ENCODE assay signal across 8 cellular contexts in genomic region chr1:228405979-228406265, GRCh38. TPM values are rescaled to one million over a fixed set of nuclear protein-coding genes. Genes with fewer than 3 reads are reported as not detected.
DNase-seq lines count a peak whose midpoint lies in the region; ATAC-seq and TF ChIP-seq lines count a peak whose summit lies in the region.

No MANE protein-coding gene starts in this region.

- peak overlapping the region; percentile 89 for H3K23ac ChIP-seq in mesendoderm (ENCODE audit: low read length)

- H3K79me2 ChIP-seq in mesendoderm (ENCODE audit: control insufficient read depth, insufficient read depth, low read length), result peaks cover 40% of the 10 kb centered on the region

- peak overlapping the region; percentile 95 for H3K4me3 Mint-ChIP-seq in MCF 10A (ENCODE audit: unreplicated experiment)

- no peaks in the 10 kb centered on the region for H3K9me3 ChIP-seq in A673 (ENCODE audit: low read depth, low read length, poor library complexity, severe bottlenecking)

- peaks cover 31% of the 10 kb centered on the region for H3K79me1 ChIP-seq in mesendoderm (ENCODE audit: low read length)

- H3K27me3 Mint-ChIP-seq in MCF 10A (ENCODE audit: insufficient read depth, unreplicated experiment), result no peaks in the 10 kb centered on the region

- ATAC-seq in GM19395 (IDR thresholded peaks at IDR 0.05; ENCODE audit: unreplicated experiment) (peak; percentile 25), HG03558 (IDR thresholded peaks at IDR 0.05; ENCODE audit: extremely low read depth, unreplicated experiment) (peak; percentile 5), GM18870 (IDR thresholded peaks at IDR 0.05; ENCODE audit: unreplicated experiment) (no peak)

- POLR2A ChIA-PET in A673 (lab: Charles Lee; ENCODE audit: low non-redundant PET), result no interaction called here
- POLR2A ChIA-PET in MCF 10A (lab: Yijun Ruan, JAX), result interaction anchor here (0.8 to 5.3 kb wide), 25 partner anchors 9 to 1102 kb away, joined by 3 to 117 read pairs (median 7); partner anchors contain the start of genes GUK1, IBA57, JMJD4 and NUP133

- H2BK15ac ChIP-seq in mesendoderm (replicated peaks; ENCODE audit: low read depth), result no peak overlapping the region

- peak overlapping the region; percentile 56 for H3K4ac ChIP-seq in mesendoderm (ENCODE audit: low read depth, low read length)

- H3K27me3 ChIP-seq in A673 (replicated peaks; ENCODE audit: insufficient read depth, low read depth, low read length, poor library complexity) (no peaks in the 10 kb centered on the region), mesendoderm (ENCODE audit: insufficient read depth, low read length, poor library complexity) (no peaks in the 10 kb centered on the region)

- BruUV-seq in A673 (replicated peaks; lab: Mats Ljungman, UMichigan), result no TSS peak
- BruUV-seq in MCF 10A (replicated peaks; lab: Mats Ljungman, UMichigan), result no TSS peak

- H3K36me3 ChIP-seq in A673 (ENCODE audit: insufficient read depth, low read length, poor library complexity, severe bottlenecking) (peaks cover 19% of the 10 kb centered on the region), mesendoderm (ENCODE audit: control insufficient read depth, insufficient read depth, low read length) (peaks cover 3% of the 10 kb centered on the region)

- TF ChIP-seq CTCF in A673 (conservative IDR thresholded peaks at IDR 0.05; ENCODE audit: low read depth, low read length) (no peak), MCF 10A (IDR thresholded peaks at IDR 0.05; ENCODE audit: unreplicated experiment) (no peak)

- H4K8ac ChIP-seq in mesendoderm (ENCODE audit: low read depth, low read length), result no peak overlapping the region

- peaks cover 55% of the 10 kb centered on the region for H3K4me1 Mint-ChIP-seq in MCF 10A (ENCODE audit: insufficient read depth, unreplicated experiment)

- CTCF ChIA-PET in A673 (lab: Charles Lee) (interaction anchor here (0.7 kb wide), 1 partner anchor 63 kb away, joined by 3 read pairs; no protein-coding TSS in a partner anchor), MCF 10A (lab: Yijun Ruan, JAX) (interaction anchor here (0.7 to 3.2 kb wide), 8 partner anchors 8 to 192 kb away, joined by 3 to 30 read pairs (median 6); a partner anchor contains a TSS)

- peak overlapping the region; percentile 93 for H3K27ac ChIP-seq in A673 (ENCODE audit: low read depth, low read length, poor library complexity, severe bottlenecking)
- H3K27ac ChIP-seq in mesendoderm (ENCODE audit: low read depth, low read length), result peak overlapping the region; percentile 83

- H2BK5ac ChIP-seq in mesendoderm (ENCODE audit: low read length), result peak overlapping the region; percentile 30

- H3K9ac ChIP-seq in mesendoderm (ENCODE audit: low read length), result peak overlapping the region; percentile 98

- peak overlapping the region; percentile 44 for H3K4me2 ChIP-seq in mesendoderm (ENCODE audit: low read length)

- no peak overlapping the region for H2AK5ac ChIP-seq in mesendoderm (ENCODE audit: low read length)

- H3K4me3 ChIP-seq in A673 (ENCODE audit: low read depth, low read length, poor library complexity, severe bottlenecking), result peak overlapping the region; percentile 100
- H3K4me3 ChIP-seq in mesendoderm (ENCODE audit: low read length), result peak overlapping the region; percentile 97

- peaks cover 9% of the 10 kb centered on the region for H3K4me1 ChIP-seq in A673 (ENCODE audit: insufficient read depth, low read length, poor library complexity, severe bottlenecking)
- peaks cover 9% of the 10 kb centered on the region for H3K4me1 ChIP-seq in mesendoderm (ENCODE audit: control insufficient read depth, low read depth, low read length)

- no peak for DNase-seq in A673 (ENCODE audit: low spot score)
- DNase-seq in MCF 10A (ENCODE audit: unreplicated experiment), result peak; percentile 40
- no peak for DNase-seq in mesendoderm
- no peak for DNase-seq in NOMO-1 treated with dmso at 0.1 percent for 144 hours (lab: John Stamatoyannopoulos, UW; ENCODE audit: unreplicated experiment)
- no peak for DNase-seq in T-helper 9 cell

- H3K36me3 Mint-ChIP-seq in MCF 10A (ENCODE audit: insufficient read depth, unreplicated experiment), result peaks cover 32% of the 10 kb centered on the region

- H3K27ac Mint-ChIP-seq in MCF 10A (ENCODE audit: low read depth, unreplicated experiment), result peak overlapping the region; percentile 93

- no CpG with 5 or more reads among the region's 25 CpGs for WGBS in mesendoderm (ENCODE audit: extremely low coverage, insufficient coverage, low lambda C conversion rate)

- intact Hi-C loops in A673 (cut with micrococcal nuclease; ENCODE audit: unreplicated experiment), result no loop called here
- intact Hi-C loops in MCF 10A (cut with micrococcal nuclease), result loop anchor here (5.0 kb wide), 1 partner anchor 194 kb away; no protein-coding TSS in a partner anchor

- no peak overlapping the region for H2BK120ac ChIP-seq in mesendoderm (ENCODE audit: low read depth, low read length)

- H3K56ac ChIP-seq in mesendoderm (ENCODE audit: low read length), result peak overlapping the region; percentile 99

- no peak overlapping the region for H4K5ac ChIP-seq in mesendoderm (ENCODE audit: low read length)

- H3K9me3 Mint-ChIP-seq in MCF 10A (ENCODE audit: unreplicated experiment), result no peaks in the 10 kb centered on the region

- peak overlapping the region; percentile 57 for H3K18ac ChIP-seq in mesendoderm (ENCODE audit: low read length)

RNA-seq across cellular contexts. Expression of gene TRIM11, which starts 0.7 kb away (rescaled TPM):
- total RNA-seq in A673 (2021) (41.8 and 46.6 TPM in 2 replicates), MCF 10A (2022) (56.5 and 60.3 TPM in 2 replicates)
- polyA plus RNA-seq in mesendoderm (2013, experiment 1 of 2), result 15.8 TPM
- polyA plus RNA-seq in mesendoderm (2013, experiment 2 of 2), result 15.4 TPM

RNA-seq across cellular contexts. Expression of gene TRIM17, which starts 10.7 kb away (rescaled TPM):
- total RNA-seq in A673 (2021) (0.54 and 0.72 TPM in 2 replicates), MCF 10A (2022) (not detected in 2 replicates)
- 1.4 TPM for polyA plus RNA-seq in mesendoderm (2013, experiment 1 of 2)
- 1.1 TPM for polyA plus RNA-seq in mesendoderm (2013, experiment 2 of 2)
